In genomic region chr9:78307360-78307759, GRCh38 we compare ENCODE assay signal across 1 cellular context.
TF ChIP-seq lines count a peak whose summit lies in the region.

No MANE protein-coding gene starts in this region.

TF ChIP-seq in GM23338, 12 proteins besides CTCF, POLR2A, EP300 and RAD21 (continued from another document):
- TF ChIP-seq ZNF462 (CRISPR knock-in tag; IDR thresholded peaks at IDR 0.05) (no peak), REST (IDR thresholded peaks at IDR 0.05; ENCODE audit: unreplicated experiment) (no peak), NANOG (IDR thresholded peaks at IDR 0.05; ENCODE audit: borderline replicate concordance) (no peak), EZH2 (IDR thresholded peaks at IDR 0.05; ENCODE audit: low read depth, unreplicated experiment) (no peak), CREB1 (CRISPR knock-in tag; IDR thresholded peaks at IDR 0.05; ENCODE audit: low read depth) (no peak), ZNF331 (CRISPR knock-in tag; IDR thresholded peaks at IDR 0.05; ENCODE audit: low read depth) (no peak), STAT1 (IDR thresholded peaks at IDR 0.05; ENCODE audit: unreplicated experiment) (no peak)
